Comparison of ENCODE assay signal across 27 cellular contexts in genomic region chr16:48852955-48853354, GRCh38.
"Had no signal": no experiment of that assay in that cellular context is flagged by ENCODE, and none has a peak within 500 bp of the region (broad histone marks: within the 10 kb centered on the region; RNA-seq: fewer than 3 reads in every experiment).

No MANE protein-coding gene starts in this region.

- H3K4me1 ChIP-seq: parathyroid adenoma, psoas muscle, right lobe of liver, sigmoid colon, stomach, tibial artery, transverse colon, upper lobe of right lung, uterus had no signal

- H3K4me3 Mint-ChIP-seq: naive thymus-derived CD4-positive, alpha-beta T cell; natural killer cell; nephron; neural crest cell; stimulated activated effector memory CD8-positive, alpha-beta T cell treated with anti-CD3 and anti-CD28 coated beads, Interleukin-12 subunit alpha, Interleukin-12 subunit beta, amount 100 ng/mL, for 72 hours; stimulated activated naive B cell treated with anti-CD40 and anti-IgM and Interleukin-4, amounts not matched to agents 10 μg/mL and 1 μg/mL and 100 μg/mL, for 72 hours; stimulated activated naive CD8-positive, alpha-beta T cell treated with anti-CD3 and anti-CD28 coated beads, Interleukin-15, Interleukin-2, amounts not matched to agents 100 ng/mL and 50 ng/mL, for 24 hours; type B pancreatic cell had no signal

- H3K36me3 ChIP-seq: neutrophil, right lobe of liver, sigmoid colon, stomach, tibial artery, transverse colon, upper lobe of right lung, uterus had no signal

- DNase-seq: naive thymus-derived CD4-positive, alpha-beta T cell; natural killer cell; nucleus accumbens; posterior cingulate gyrus; right cardiac atrium; right lobe of liver; sigmoid colon; small intestine; stimulated activated CD4-positive, alpha-beta T cell treated with anti-CD3 and anti-CD28 coated beads, Interleukin-15, amount 100 ng/mL, for 24 hours; stimulated activated CD4-positive, alpha-beta T cell treated with anti-CD3 and anti-CD28 coated beads, Interleukin-2, amount 100 ng/mL, for 24 hours; stimulated activated CD4-positive, alpha-beta T cell treated with anti-CD3 and anti-CD28 coated beads, Interleukin-2, amount 100 ng/mL, for 48 hours; stimulated activated CD4-positive, alpha-beta T cell treated with anti-CD3 and anti-CD28 coated beads, Interleukin-4, amount 100 ng/mL, for 24 hours; stimulated activated naive B cell treated with anti-CD40 and anti-IgM and Interleukin-4, amounts not matched to agents 10 μg/mL and 1 μg/mL and 100 μg/mL, for 72 hours; stimulated activated naive CD4-positive, alpha-beta T cell treated with Interleukin-2 at 50 U/mL for 16 hours; stomach; tibial artery; transverse colon; upper lobe of right lung; uterus had no signal

- H3K79me2 ChIP-seq: parathyroid adenoma had no signal

- H3K4me1 Mint-ChIP-seq: naive thymus-derived CD4-positive, alpha-beta T cell; natural killer cell; nephron; neural crest cell; stimulated activated effector memory CD8-positive, alpha-beta T cell treated with anti-CD3 and anti-CD28 coated beads, Interleukin-12 subunit alpha, Interleukin-12 subunit beta, amount 100 ng/mL, for 72 hours; stimulated activated naive B cell treated with anti-CD40 and anti-IgM and Interleukin-4, amounts not matched to agents 10 μg/mL and 1 μg/mL and 100 μg/mL, for 72 hours had no signal

- H3K9me3 ChIP-seq: neutrophil, psoas muscle, right lobe of liver, sigmoid colon, stomach, tibial artery, transverse colon, upper lobe of right lung, uterus had no signal

- H2AFZ ChIP-seq: parathyroid adenoma had no signal

- H3K27ac Mint-ChIP-seq: naive thymus-derived CD4-positive, alpha-beta T cell; natural killer cell; nephron; stimulated activated effector memory CD8-positive, alpha-beta T cell treated with anti-CD3 and anti-CD28 coated beads, Interleukin-12 subunit alpha, Interleukin-12 subunit beta, amount 100 ng/mL, for 72 hours; stimulated activated naive B cell treated with anti-CD40 and anti-IgM and Interleukin-4, amounts not matched to agents 10 μg/mL and 1 μg/mL and 100 μg/mL, for 72 hours; stimulated activated naive CD8-positive, alpha-beta T cell treated with anti-CD3 and anti-CD28 coated beads, Interleukin-15, Interleukin-2, amounts not matched to agents 100 ng/mL and 50 ng/mL, for 24 hours; type B pancreatic cell had no signal

- H3K9me3 Mint-ChIP-seq: nephron; neural crest cell; stimulated activated naive CD8-positive, alpha-beta T cell treated with anti-CD3 and anti-CD28 coated beads, Interleukin-15, Interleukin-2, amounts not matched to agents 100 ng/mL and 50 ng/mL, for 24 hours; type B pancreatic cell had no signal

- H3K9ac ChIP-seq: parathyroid adenoma had no signal

- ATAC-seq: naive thymus-derived CD4-positive, alpha-beta T cell; natural killer cell; psoas muscle; right cardiac atrium; right lobe of liver; stimulated activated effector memory CD8-positive, alpha-beta T cell treated with anti-CD3 and anti-CD28 coated beads, Interleukin-12 subunit alpha, Interleukin-12 subunit beta, amount 100 ng/mL, for 72 hours; stimulated activated naive B cell treated with anti-CD40 and anti-IgM and Interleukin-4, amounts not matched to agents 10 μg/mL and 1 μg/mL and 100 μg/mL, for 72 hours; upper lobe of right lung had no signal

- H3K36me3 Mint-ChIP-seq: naive thymus-derived CD4-positive, alpha-beta T cell; natural killer cell; stimulated activated effector memory CD8-positive, alpha-beta T cell treated with anti-CD3 and anti-CD28 coated beads, Interleukin-12 subunit alpha, Interleukin-12 subunit beta, amount 100 ng/mL, for 72 hours; stimulated activated naive B cell treated with anti-CD40 and anti-IgM and Interleukin-4, amounts not matched to agents 10 μg/mL and 1 μg/mL and 100 μg/mL, for 72 hours; type B pancreatic cell had no signal

- H3K27ac ChIP-seq: neutrophil, parathyroid adenoma, psoas muscle, right lobe of liver, sigmoid colon, stomach, tibial artery, transverse colon, upper lobe of right lung, uterus had no signal

- H3K27me3 ChIP-seq: neutrophil, right lobe of liver, sigmoid colon, stomach, tibial artery, transverse colon, upper lobe of right lung, uterus had no signal

- H3K27me3 Mint-ChIP-seq: stimulated activated naive B cell treated with anti-CD40 and anti-IgM and Interleukin-4, amounts not matched to agents 10 μg/mL and 1 μg/mL and 100 μg/mL, for 72 hours; stimulated activated naive CD8-positive, alpha-beta T cell treated with anti-CD3 and anti-CD28 coated beads, Interleukin-15, Interleukin-2, amounts not matched to agents 100 ng/mL and 50 ng/mL, for 24 hours had no signal

- H3K4me3 ChIP-seq: psoas muscle, right lobe of liver, sigmoid colon, stomach, tibial artery, transverse colon, upper lobe of right lung, uterus had no signal
